ENCODE assay signal across 9 cellular contexts in the genomic region with DNA sequence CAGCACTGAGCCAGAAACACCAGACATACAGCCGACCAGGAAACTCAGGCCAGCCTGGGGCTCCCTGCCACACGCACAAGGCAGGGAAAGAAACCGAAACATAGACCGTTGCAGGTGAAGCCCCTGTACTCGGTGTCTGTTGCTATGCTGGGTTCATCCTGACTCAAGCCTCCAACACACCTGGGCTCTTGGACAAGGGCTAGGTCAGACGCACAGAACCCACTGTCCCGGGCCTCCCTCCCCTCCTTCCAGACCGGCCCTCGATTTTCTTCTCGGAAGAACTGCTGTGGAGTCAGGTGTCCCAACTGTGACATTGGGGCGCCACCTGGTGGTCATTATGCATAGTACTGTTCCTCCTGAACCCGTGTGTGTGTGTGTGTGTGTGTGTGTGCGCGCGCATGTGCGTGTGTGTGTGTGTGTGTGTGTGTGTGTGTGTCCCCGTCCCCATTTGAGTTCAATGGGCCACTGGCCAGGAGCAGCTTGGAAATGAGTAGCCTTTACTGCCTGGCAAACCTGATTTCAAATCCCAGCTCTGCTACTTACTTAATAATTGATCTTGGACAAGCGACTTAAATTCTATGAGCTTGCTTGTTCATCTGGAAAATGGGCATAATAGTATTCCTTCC. TPM values are rescaled to one million over a fixed set of nuclear protein-coding genes. Genes with fewer than 3 reads are reported as not detected.
DNase-seq lines count a peak whose midpoint lies in the region; ATAC-seq and TF ChIP-seq lines count a peak whose summit lies in the region.
"Had no signal": no experiment of that assay in that cellular context is flagged by ENCODE, and none has a peak within 500 bp of the region (broad histone marks: within the 10 kb centered on the region; RNA-seq: fewer than 3 reads in every experiment).

No MANE protein-coding gene starts in this region.

- 25% methylated on average over 1 of the region's 18 CpGs for WGBS in right lobe of liver (ENCODE audit: insufficient coverage, low coverage, low lambda C conversion rate, missing lambda C conversion rate)

- intact Hi-C loops in activated CD4-positive, alpha-beta T cell treated with anti-CD3 and anti-CD28 coated beads for 36 hours (cut with DNase I, micrococcal nuclease), result loop anchor here (1.0 to 10.0 kb wide), 6 partner anchors 337 to 1039 kb away; no protein-coding TSS in a partner anchor
- intact Hi-C loops in right lobe of liver (cut with DNase I), result no loop called here

- CTCF ChIA-PET in activated CD4-positive, alpha-beta T cell treated with anti-CD3 and anti-CD28 coated beads for 36 hours (lab: Charles Lee), result interaction anchor here (0.5 to 1.6 kb wide), 18 partner anchors 9 to 1517 kb away, joined by 3 to 12 read pairs (median 4); no protein-coding TSS in a partner anchor

- peak; percentile 65 for ATAC-seq in HG03108 (IDR thresholded peaks at IDR 0.05; ENCODE audit: unreplicated experiment)
- ATAC-seq in activated CD4-positive, alpha-beta T cell treated with anti-CD3 and anti-CD28 coated beads for 36 hours, result peak; percentile 94
- ATAC-seq in right lobe of liver, result peak; percentile 82 to 92 (median 88)
- ATAC-seq in GM18873 (IDR thresholded peaks at IDR 0.05; ENCODE audit: low FRiP score, unreplicated experiment), result no peak

- TF ChIP-seq CTCF in GM12864 (IDR thresholded peaks at IDR 0.05; ENCODE audit: low read depth, low read length, missing control alignments), result peak; percentile 69
- peak; percentile 77 for TF ChIP-seq CTCF in choroid plexus epithelial cell (conservative IDR thresholded peaks at IDR 0.05; ENCODE audit: low read depth, low read length)
- TF ChIP-seq CTCF in right lobe of liver (IDR thresholded peaks at IDR 0.05), result peak; percentile 38 to 84 (median 46)

- DNase-seq in GM12864 (ENCODE audit: low read depth) (peak; percentile 36), NCI-H446 (lab: John Stamatoyannopoulos, UW) (peak; percentile 71 to 81), choroid plexus epithelial cell (ENCODE audit: low read depth) (peak; percentile 94), right lobe of liver (peak; percentile 78 to 89 (median 82))
- peak; percentile 90 for DNase-seq in activated CD4-positive, alpha-beta T cell treated with anti-CD3 and anti-CD28 coated beads for 36 hours
- DNase-seq in stimulated activated CD4-positive, alpha-beta T cell treated with anti-CD3 and anti-CD28 coated beads, Interleukin-4, amount 100 ng/mL, for 4 hours, result peak; percentile 50 to 65

- POLR2A ChIA-PET in activated CD4-positive, alpha-beta T cell treated with anti-CD3 and anti-CD28 coated beads for 36 hours (lab: Charles Lee), result interaction anchor here (0.7 kb wide), 1 partner anchor 218 kb away, joined by 3 read pairs; no protein-coding TSS in a partner anchor

- no peak overlapping the region for H3K27ac ChIP-seq in right lobe of liver
- H3K27ac ChIP-seq: skin epidermis had no signal

- H3K36me3 Mint-ChIP-seq in activated CD4-positive, alpha-beta T cell treated with anti-CD3 and anti-CD28 coated beads for 36 hours (ENCODE audit: low read depth), result no peaks in the 10 kb centered on the region

- H3K4me1 Mint-ChIP-seq in activated CD4-positive, alpha-beta T cell treated with anti-CD3 and anti-CD28 coated beads for 36 hours, result peaks cover 3% of the 10 kb centered on the region

- H3K36me3 ChIP-seq in right lobe of liver, result no peaks in the 10 kb centered on the region

- no peaks in the 10 kb centered on the region for H3K9me3 Mint-ChIP-seq in activated CD4-positive, alpha-beta T cell treated with anti-CD3 and anti-CD28 coated beads for 36 hours (ENCODE audit: low read depth)

- H3K27ac Mint-ChIP-seq in activated CD4-positive, alpha-beta T cell treated with anti-CD3 and anti-CD28 coated beads for 36 hours, result no peak overlapping the region

- H3K27me3 ChIP-seq in right lobe of liver, result no peaks in the 10 kb centered on the region

- no peaks in the 10 kb centered on the region for H3K9me3 ChIP-seq in right lobe of liver

- H3K27me3 Mint-ChIP-seq in activated CD4-positive, alpha-beta T cell treated with anti-CD3 and anti-CD28 coated beads for 36 hours, result peaks cover 22% of the 10 kb centered on the region

- peak overlapping the region; percentile 47 for H3K4me3 Mint-ChIP-seq in activated CD4-positive, alpha-beta T cell treated with anti-CD3 and anti-CD28 coated beads for 36 hours

- H3K4me1 ChIP-seq in right lobe of liver, result no peaks in the 10 kb centered on the region

- TF ChIP-seq POLR2A in right lobe of liver (IDR thresholded peaks at IDR 0.05), result no peak

- H3K4me3 ChIP-seq in GM12864 (ENCODE audit: low read depth, low read length), result no peak overlapping the region
- H3K4me3 ChIP-seq in choroid plexus epithelial cell (ENCODE audit: low read depth, low read length), result no peak overlapping the region
- no peak overlapping the region for H3K4me3 ChIP-seq in right lobe of liver
- H3K4me3 ChIP-seq: skin epidermis had no signal

RNA-seq across cellular contexts. Expression of gene GLI2, which starts 55.4 kb away (rescaled TPM):
- not detected for total RNA-seq in activated CD4-positive, alpha-beta T cell treated with anti-CD3 and anti-CD28 coated beads for 36 hours
- under 1 TPM; 0.09 to 0.73 (median 0.48) TPM for total RNA-seq in right lobe of liver

Comparison
In these comparisons a context has a peak if more than half of its experiments do, and no peak if none do; other contexts are left out.
1. DNase-seq: peak in every context shown above with its lines; median percentile 94 in choroid plexus epithelial cell; 90 in activated CD4-positive, alpha-beta T cell treated with anti-CD3 and anti-CD28 coated beads for 36 hours; 82 in right lobe of liver; 76 in NCI-H446; 58 in stimulated activated CD4-positive, alpha-beta T cell treated with anti-CD3 and anti-CD28 coated beads, Interleukin-4, amount 100 ng/mL, for 4 hours; 36 in GM12864.
2. intact Hi-C loops: an anchor here in activated CD4-positive, alpha-beta T cell treated with anti-CD3 and anti-CD28 coated beads for 36 hours (1.0 to 10.0 kb wide); none called in right lobe of liver.